Comparison of ENCODE assay signal across 10 cellular contexts in the genomic region with DNA sequence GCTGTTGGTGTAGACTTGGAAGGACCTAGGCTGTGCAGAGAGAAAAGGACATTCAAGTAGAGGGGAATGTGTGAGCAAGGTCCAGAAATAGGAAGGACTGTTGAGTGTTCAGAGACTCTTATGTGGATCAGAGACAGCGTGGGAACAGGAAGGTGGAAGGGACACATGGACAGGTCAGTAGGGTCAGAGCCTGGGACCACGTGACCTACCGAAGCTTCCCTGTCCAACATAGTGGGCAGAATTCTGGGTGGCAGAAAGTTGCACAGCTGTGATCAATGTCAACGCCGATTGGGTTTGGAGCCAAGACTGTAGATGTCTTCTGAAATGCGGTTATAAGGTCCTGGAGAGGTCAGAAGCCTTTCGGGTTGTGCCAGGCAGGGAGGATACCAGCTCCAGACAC.
"Had no signal": no experiment of that assay in that cellular context is flagged by ENCODE, and none has a peak within 500 bp of the region (broad histone marks: within the 10 kb centered on the region; RNA-seq: fewer than 3 reads in every experiment).

No MANE protein-coding gene starts in this region.

- H3K4me2 ChIP-seq: KMS-11 had no signal

- H3K36me3 ChIP-seq: HAP-1 had no signal

- H3K4me1 ChIP-seq: HAP-1 had no signal

- H3K4me3 ChIP-seq: GM23248, HAP-1 had no signal

- H3K9me3 ChIP-seq: HAP-1 had no signal

- H3K9ac ChIP-seq: GM23248, KMS-11 had no signal

- H3K27ac ChIP-seq: GM23248, HL-60, KMS-11 had no signal

- ATAC-seq: HCT116 had no signal

- DNase-seq: GM23248, GOT3, H7, HFFc6, IMR-90, KBM-7 had no signal

- H2AFZ ChIP-seq: GM23248 had no signal
